21 cellular contexts compared by ENCODE assay signal in genomic region chr3:126460386-126460785, GRCh38. TPM values are rescaled to one million over a fixed set of nuclear protein-coding genes. Genes with fewer than 3 reads are reported as not detected.
"Had no signal": no experiment of that assay in that cellular context is flagged by ENCODE, and none has a peak within 500 bp of the region (broad histone marks: within the 10 kb centered on the region; RNA-seq: fewer than 3 reads in every experiment).

No MANE protein-coding gene starts in this region.

- ATAC-seq: activated CD8-positive, alpha-beta T cell treated with anti-CD3 and anti-CD28 coated beads for 36 hours; activated naive CD4-positive, alpha-beta T cell treated with anti-CD3 and anti-CD28 coated beads, Interleukin-2, amount 50 U/mL, for 72 hours; activated T-cell treated with anti-CD3 and anti-CD28 coated beads, Interleukin-2, amount 50 U/mL, for 72 hours; naive thymus-derived CD8-positive, alpha-beta T cell; stimulated activated memory B cell treated with anti-CD40 and anti-IgM and Interleukin-4, amounts not matched to agents 10 μg/mL and 1 μg/mL and 100 μg/mL, for 72 hours; upper lobe of right lung had no signal

- DNase-seq: activated CD4-positive, alpha-beta T cell treated with anti-CD3 and anti-CD28 coated beads, Interleukin-2, amount 10 ng/mL, durations not matched to agents 24 days and 14 days; activated CD4-positive, CD25-positive, alpha-beta regulatory T cell; activated CD8-positive, alpha-beta T cell treated with anti-CD3 and anti-CD28 coated beads for 36 hours; activated gamma-delta T cell; activated T-cell treated with anti-CD3 and anti-CD28 coated beads, Interleukin-2, amount 50 U/mL, for 72 hours; caudate nucleus; erythroblast; foreskin melanocyte; left ventricle myocardium inferior; occipital lobe; small intestine; stimulated activated CD4-positive, alpha-beta T cell treated with anti-CD3 and anti-CD28 coated beads, Interleukin-4, amount 100 ng/mL, for 1 hour; T1000 had no signal

- H3K27me3 ChIP-seq: upper lobe of right lung had no signal

- H3K4me3 ChIP-seq: left ventricle myocardium inferior, upper lobe of right lung had no signal

- H3K27ac ChIP-seq: left ventricle myocardium inferior, upper lobe of right lung had no signal

- FAIRE-seq: colon, keratinocyte, small intestine had no signal

- H3K9me3 ChIP-seq: left ventricle myocardium inferior, upper lobe of right lung had no signal

RNA-seq across cellular contexts. Expression of gene UROC1, which starts 57.2 kb away (rescaled TPM):
- total RNA-seq: activated CD4-positive, alpha-beta T cell treated with anti-CD3 and anti-CD28 coated beads, Interleukin-2, amount 10 ng/mL, durations not matched to agents 24 days and 14 days; activated CD8-positive, alpha-beta T cell treated with anti-CD3 and anti-CD28 coated beads for 36 hours; activated naive CD4-positive, alpha-beta T cell treated with anti-CD3 and anti-CD28 coated beads, Interleukin-2, amount 50 U/mL, for 72 hours; activated T-cell treated with anti-CD3 and anti-CD28 coated beads, Interleukin-2, amount 50 U/mL, for 72 hours; left ventricle myocardium inferior; occipital lobe; posterior vena cava; T-helper 1 cell treated with Interleukin-12 subunit alpha and Interleukin-12 subunit beta and Interleukin-4 antibody, amounts not matched to agents 30 ng/mL and 1 ng/mL, for 36 hours; upper lobe of right lung had no signal
- polyA plus RNA-seq: keratinocyte had no signal
